ENCODE assay signal across 18 cellular contexts in the genomic region with DNA sequence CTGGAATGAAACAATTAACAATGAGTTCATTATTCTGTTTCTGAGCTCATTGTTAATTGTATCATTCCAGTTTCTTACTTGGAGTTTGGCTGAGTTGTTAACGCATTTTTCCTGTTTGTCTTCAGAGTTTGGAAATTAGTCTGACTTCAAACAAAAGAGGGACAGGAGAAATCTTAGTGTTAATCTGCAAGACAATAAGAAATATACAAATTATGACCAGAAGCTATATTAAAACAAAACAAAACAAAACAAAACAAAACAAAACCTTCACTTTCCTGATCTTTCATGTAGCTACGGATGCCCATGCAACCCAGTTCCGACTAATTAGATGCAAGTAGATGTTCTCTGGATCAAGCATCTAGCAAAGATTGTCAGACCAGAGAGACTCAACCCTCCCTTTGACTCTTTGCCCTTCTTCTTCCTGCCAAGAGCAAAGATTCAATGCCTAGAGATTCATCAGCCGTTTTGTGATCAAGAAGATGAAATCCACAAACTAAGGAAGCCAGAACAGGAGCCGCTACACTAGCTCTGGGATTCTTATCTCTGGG.
"Had no signal": no experiment of that assay in that cellular context is flagged by ENCODE, and none has a peak within 500 bp of the region (broad histone marks: within the 10 kb centered on the region; RNA-seq: fewer than 3 reads in every experiment).

No MANE protein-coding gene starts in this region.

- H3K4me3 ChIP-seq: adrenal gland, ascending aorta, left lung, mucosa of descending colon, tibial nerve had no signal

- H3K36me3 ChIP-seq: adrenal gland, ascending aorta, brain microvascular endothelial cell, left lung, tibial nerve had no signal

- ATAC-seq: activated T-cell treated with anti-CD3 and anti-CD28 coated beads, Interleukin-2, amount 50 U/mL, for 4 hours; left lung; mucosa of descending colon; stimulated activated naive CD8-positive, alpha-beta T cell treated with anti-CD3 and anti-CD28 coated beads, Interleukin-15, Interleukin-2, amounts not matched to agents 100 U/mL and 50 U/mL, for 24 hours; WTC11 had no signal

- H3K27me3 ChIP-seq: adrenal gland, ascending aorta, brain microvascular endothelial cell, left lung, tibial nerve had no signal

- H3K27ac ChIP-seq: adrenal gland, ascending aorta, brain microvascular endothelial cell, left lung, tibial nerve had no signal

- H3K4me1 ChIP-seq: adrenal gland, ascending aorta, left lung had no signal

- DNase-seq: activated CD4-positive, alpha-beta T cell treated with anti-CD3 and anti-CD28 coated beads for 4 hours; activated CD4-positive, alpha-beta T cell treated with anti-CD3 and anti-CD28 coated beads, Interleukin-2, amount 50 U/mL, for 48 hours; activated CD8-positive, alpha-beta memory T cell treated with anti-CD3 and anti-CD28 coated beads, Interleukin-2, amount 50 U/mL, for 48 hours; activated naive CD4-positive, alpha-beta T cell; activated T-cell treated with anti-CD3 and anti-CD28 coated beads, Interleukin-2, amount 50 U/mL, for 4 hours; adrenal gland; brain microvascular endothelial cell; cortex of kidney; left lung; mucosa of descending colon; nephron progenitor cell; stimulated activated CD4-positive, alpha-beta T cell treated with anti-CD3 and anti-CD28 coated beads, Interleukin-12 subunit alpha, Interleukin-12 subunit beta, amount 100 ng/mL, for 4 hours; stimulated activated CD4-positive, alpha-beta T cell treated with anti-CD3 and anti-CD28 coated beads, Interleukin-4, amount 100 ng/mL, for 4 hours; stimulated activated naive CD8-positive, alpha-beta T cell treated with anti-CD3 and anti-CD28 coated beads, Interleukin-15, Interleukin-2, amounts not matched to agents 100 U/mL and 50 U/mL, for 24 hours; T-helper 9 cell had no signal

- H3K9me3 ChIP-seq: adrenal gland, ascending aorta, mucosa of descending colon had no signal
